In the genomic region with DNA sequence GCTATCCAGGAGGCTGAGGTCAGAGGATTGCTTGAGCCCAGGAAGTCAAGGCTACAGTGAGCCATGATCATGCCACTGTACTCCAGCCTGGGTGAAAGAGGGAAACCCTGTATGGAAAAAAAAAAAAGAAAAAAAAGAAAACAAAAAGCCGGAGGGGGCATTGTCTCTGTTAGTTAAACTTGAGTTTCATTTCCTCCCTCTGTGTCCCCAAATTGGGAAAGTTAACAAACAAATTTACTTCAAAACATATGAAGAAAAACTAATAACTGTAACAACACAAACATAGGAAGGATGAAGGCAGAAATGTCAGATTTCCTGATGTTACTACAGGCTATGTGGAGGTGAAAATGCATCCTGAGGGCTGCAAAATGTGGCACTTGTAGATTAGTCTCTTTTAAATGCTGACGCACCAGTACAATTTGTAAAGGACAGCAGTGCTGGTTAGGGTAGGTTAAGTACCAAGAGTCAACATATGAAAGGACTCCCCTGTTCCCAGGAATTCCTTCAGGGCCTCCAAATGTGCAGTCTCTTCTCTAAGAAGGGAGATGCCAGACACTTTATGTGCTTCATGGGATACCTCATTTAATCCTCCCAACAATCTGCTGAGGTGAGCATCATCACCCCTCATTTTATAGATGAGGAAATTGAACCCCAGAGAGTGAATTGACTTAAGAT, we compare ENCODE assay signal across 22 cellular contexts.
"Had no signal": no experiment of that assay in that cellular context is flagged by ENCODE, and none has a peak within 500 bp of the region (broad histone marks: within the 10 kb centered on the region; RNA-seq: fewer than 3 reads in every experiment).

No MANE protein-coding gene starts in this region.

- H3K27ac ChIP-seq: ascending aorta, breast epithelium, epithelial cell of prostate, right atrium auricular region, testis had no signal

- H3K36me3 ChIP-seq: breast epithelium had no signal

- H3K9me3 ChIP-seq: ascending aorta, breast epithelium, right atrium auricular region, testis, upper lobe of left lung had no signal

- H3K27me3 Mint-ChIP-seq: activated CD4-positive, alpha-beta T cell treated with anti-CD3 and anti-CD28 coated beads, Interleukin-2, amount 10 ng/mL, durations not matched to agents 7 days and 5 days; activated naive CD8-positive, alpha-beta T cell treated with anti-CD3 and anti-CD28 coated beads, Interleukin-2, amount 50 U/mL, for 24 hours; dendritic cell treated with granulocyte-macrophage colony-stimulating factor and Interleukin-4, amounts not matched to agents 40 ng/mL and 50 ng/mL, for 4 days; natural killer cell treated with Interleukin-12 subunit alpha and Interleukin-12 subunit beta and Interleukin-15 and Interleukin-18, amount 100 ng/mL, for 72 hours; stimulated activated naive CD8-positive, alpha-beta T cell treated with anti-CD3 and anti-CD28 coated beads, Interleukin-15, Interleukin-2, amounts not matched to agents 100 ng/mL and 50 ng/mL, for 24 hours had no signal

- DNase-seq: activated CD4-positive, alpha-beta T cell treated with anti-CD3 and anti-CD28 coated beads, Interleukin-2, amount 10 ng/mL, durations not matched to agents 7 days and 5 days; activated CD4-positive, CD25-positive, alpha-beta regulatory T cell; activated naive CD4-positive, alpha-beta T cell treated with anti-CD3 and anti-CD28 coated beads for 36 hours; activated naive CD8-positive, alpha-beta T cell treated with anti-CD3 and anti-CD28 coated beads, Interleukin-2, amount 50 U/mL, for 24 hours; effector memory CD4-positive, alpha-beta T cell; foreskin melanocyte; mesendoderm; nucleus accumbens; stimulated activated CD4-positive, alpha-beta T cell treated with anti-CD3 and anti-CD28 coated beads, Interleukin-4, amount 100 ng/mL, for 24 hours; testis; upper lobe of left lung had no signal

- H3K4me1 Mint-ChIP-seq: activated CD4-positive, alpha-beta T cell treated with anti-CD3 and anti-CD28 coated beads, Interleukin-2, amount 10 ng/mL, durations not matched to agents 7 days and 5 days; activated naive CD8-positive, alpha-beta T cell treated with anti-CD3 and anti-CD28 coated beads, Interleukin-2, amount 50 U/mL, for 24 hours had no signal

- H3K4me1 ChIP-seq: ascending aorta, breast epithelium, right atrium auricular region, testis had no signal

- H3K9me3 Mint-ChIP-seq: activated CD4-positive, alpha-beta T cell treated with anti-CD3 and anti-CD28 coated beads, Interleukin-2, amount 10 ng/mL, durations not matched to agents 7 days and 5 days; activated naive CD4-positive, alpha-beta T cell treated with anti-CD3 and anti-CD28 coated beads for 36 hours; activated naive CD8-positive, alpha-beta T cell treated with anti-CD3 and anti-CD28 coated beads, Interleukin-2, amount 50 U/mL, for 24 hours; activated T-helper 2 cell treated with anti-CD3 and anti-CD28 coated beads, Interferon-gamma antibody, Interleukin-2, Interleukin-4, amounts not matched to agents 10 μg/mL and 5 μg/mL and 100 μg/mL, durations not matched to agents 14 hours and 24 hours and 36 hours; dendritic cell treated with granulocyte-macrophage colony-stimulating factor and Interleukin-4, amounts not matched to agents 40 ng/mL and 50 ng/mL, for 4 days; natural killer cell treated with Interleukin-12 subunit alpha and Interleukin-12 subunit beta and Interleukin-15 and Interleukin-18, amount 100 ng/mL, for 72 hours; stimulated activated naive CD8-positive, alpha-beta T cell treated with anti-CD3 and anti-CD28 coated beads, Interleukin-15, Interleukin-2, amounts not matched to agents 100 ng/mL and 50 ng/mL, for 24 hours had no signal

- FAIRE-seq: keratinocyte had no signal

- H3K4me3 ChIP-seq: ascending aorta, breast epithelium, right atrium auricular region, skin epidermis, testis, upper lobe of left lung had no signal

- H3K27me3 ChIP-seq: ascending aorta, breast epithelium, right atrium auricular region, testis, upper lobe of left lung had no signal

- ATAC-seq: activated naive CD8-positive, alpha-beta T cell treated with anti-CD3 and anti-CD28 coated beads, Interleukin-2, amount 50 U/mL, for 24 hours; left lobe of liver; natural killer cell treated with Interleukin-12 subunit alpha and Interleukin-12 subunit beta and Interleukin-15 and Interleukin-18, amount 100 ng/mL, for 72 hours had no signal

- H3K27ac Mint-ChIP-seq: activated CD4-positive, alpha-beta T cell treated with anti-CD3 and anti-CD28 coated beads, Interleukin-2, amount 10 ng/mL, durations not matched to agents 7 days and 5 days; activated naive CD4-positive, alpha-beta T cell treated with anti-CD3 and anti-CD28 coated beads for 36 hours; activated naive CD8-positive, alpha-beta T cell treated with anti-CD3 and anti-CD28 coated beads, Interleukin-2, amount 50 U/mL, for 24 hours; dendritic cell treated with granulocyte-macrophage colony-stimulating factor and Interleukin-4, amounts not matched to agents 40 ng/mL and 50 ng/mL, for 4 days; natural killer cell treated with Interleukin-12 subunit alpha and Interleukin-12 subunit beta and Interleukin-15 and Interleukin-18, amount 100 ng/mL, for 72 hours had no signal

- H3K4me3 Mint-ChIP-seq: activated CD4-positive, alpha-beta T cell treated with anti-CD3 and anti-CD28 coated beads, Interleukin-2, amount 10 ng/mL, durations not matched to agents 7 days and 5 days; activated naive CD4-positive, alpha-beta T cell treated with anti-CD3 and anti-CD28 coated beads for 36 hours; activated naive CD8-positive, alpha-beta T cell treated with anti-CD3 and anti-CD28 coated beads, Interleukin-2, amount 50 U/mL, for 24 hours; dendritic cell treated with granulocyte-macrophage colony-stimulating factor and Interleukin-4, amounts not matched to agents 40 ng/mL and 50 ng/mL, for 4 days; natural killer cell treated with Interleukin-12 subunit alpha and Interleukin-12 subunit beta and Interleukin-15 and Interleukin-18, amount 100 ng/mL, for 72 hours; stimulated activated naive CD8-positive, alpha-beta T cell treated with anti-CD3 and anti-CD28 coated beads, Interleukin-15, Interleukin-2, amounts not matched to agents 100 ng/mL and 50 ng/mL, for 24 hours had no signal
